In the genomic region with DNA sequence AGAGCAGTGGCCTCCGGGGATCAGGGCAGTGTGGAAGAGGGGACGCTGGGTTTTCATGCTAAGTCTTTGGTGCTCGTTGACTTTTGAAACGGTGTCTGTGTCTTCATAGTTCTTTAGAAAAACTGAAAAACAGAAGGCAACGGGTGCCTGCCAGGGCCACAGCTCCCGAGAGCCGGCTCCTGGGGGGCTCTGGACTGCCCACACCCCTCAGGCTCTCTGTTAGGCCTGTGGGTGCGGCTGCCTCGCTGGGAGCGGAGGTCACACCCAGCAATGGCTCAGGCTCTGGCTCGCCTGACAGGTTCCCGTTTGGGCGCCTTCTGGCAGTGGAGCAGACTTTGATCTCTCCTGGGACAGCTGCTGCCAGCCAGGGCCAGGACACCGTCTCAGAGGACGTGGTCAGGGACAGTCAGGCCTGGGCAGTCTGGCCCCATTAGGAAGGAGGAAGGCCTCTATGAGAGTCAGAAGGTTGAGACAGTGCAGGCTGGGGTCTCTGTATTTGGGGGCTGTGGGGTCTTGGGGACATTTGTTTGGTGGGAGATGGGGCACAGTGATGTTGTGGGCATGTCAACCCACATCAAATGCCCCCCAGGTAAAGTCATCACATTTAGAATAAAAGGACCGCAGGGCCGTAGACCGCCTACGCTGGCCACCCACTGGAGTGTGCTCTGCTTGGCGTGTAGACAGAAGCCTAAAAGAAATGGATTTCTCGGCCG, we compare ENCODE assay signal across 13 cellular contexts. TPM values are rescaled to one million over a fixed set of nuclear protein-coding genes. Genes with fewer than 3 reads are reported as not detected.
DNase-seq lines count a peak whose midpoint lies in the region; ATAC-seq and TF ChIP-seq lines count a peak whose summit lies in the region.
"Had no signal": no experiment of that assay in that cellular context is flagged by ENCODE, and none has a peak within 500 bp of the region (broad histone marks: within the 10 kb centered on the region; RNA-seq: fewer than 3 reads in every experiment).

No MANE protein-coding gene starts in this region.

- peaks cover 36% of the 10 kb centered on the region for H3K4me1 Mint-ChIP-seq in mesothelial cell of epicardium

- no peaks in the 10 kb centered on the region for H3F3A ChIP-seq in PC-3 (ENCODE audit: low read length, unreplicated experiment)

- peak; percentile 76 for ATAC-seq in PC-3
- ATAC-seq: stimulated activated naive B cell treated with anti-CD40 and anti-IgM and Interleukin-4, amounts not matched to agents 10 μg/mL and 1 μg/mL and 100 μg/mL, for 72 hours had no signal

- no peak for TF ChIP-seq CTCF in PC-3 (conservative IDR thresholded peaks at IDR 0.05; ENCODE audit: low read depth, low read length)
- no peak for TF ChIP-seq CTCF in epithelial cell of esophagus (IDR thresholded peaks at IDR 0.05; ENCODE audit: insufficient read depth, low read depth, low read length, missing control alignments)
- no peak for TF ChIP-seq CTCF in mesothelial cell of epicardium (IDR thresholded peaks at IDR 0.05; ENCODE audit: unreplicated experiment)
- TF ChIP-seq CTCF in testis (IDR thresholded peaks at IDR 0.05) = no peak

- H2AFZ ChIP-seq in PC-3 (ENCODE audit: low read length) = no peak overlapping the region

- H3K4me1 ChIP-seq in PC-3 (ENCODE audit: insufficient read depth, low read length) (peaks cover 24% of the 10 kb centered on the region), testis (peaks cover 44% of the 10 kb centered on the region)

- WGBS in testis, 2 donors = 70 to 79% methylated on average over 8 to 22 of the region's 22 CpGs

- H3K36me3 ChIP-seq in PC-3 (ENCODE audit: low read depth, low read length) = no peaks in the 10 kb centered on the region
- H3K36me3 ChIP-seq in testis (ENCODE audit: low read depth, missing control alignments) = no peaks in the 10 kb centered on the region
- H3K36me3 ChIP-seq: neutrophil had no signal

- intact Hi-C loops in PC-3 (cut with micrococcal nuclease) = no loop called here
- intact Hi-C loops in testis (cut with DNase I; ENCODE audit: low total_unique reads) = no loop called here

- no peak overlapping the region for H3K4me3 Mint-ChIP-seq in mesothelial cell of epicardium
- H3K4me3 Mint-ChIP-seq: stimulated activated naive B cell treated with anti-CD40 and anti-IgM and Interleukin-4, amounts not matched to agents 10 μg/mL and 1 μg/mL and 100 μg/mL, for 72 hours had no signal

- no peaks in the 10 kb centered on the region for H3K27me3 Mint-ChIP-seq in mesothelial cell of epicardium (ENCODE audit: low read depth)

- DNase-seq in PC-3 (peak; percentile 64), epithelial cell of esophagus (ENCODE audit: low read depth) (peak; percentile 61), mesothelial cell of epicardium (ENCODE audit: low spot score in 2 of 2, unreplicated experiment in 2 of 2) (no peak), testis (no peak), NCI-H774 (lab: John Stamatoyannopoulos, UW) (no peak), NOMO-1 treated with dmso at 0.1 percent for 144 hours (lab: John Stamatoyannopoulos, UW; ENCODE audit: unreplicated experiment) (no peak), H4 (ENCODE audit: low spot score) (no peak), SW 1271 (lab: John Stamatoyannopoulos, UW) (no peak)
- DNase-seq: NCI-H2029 treated with DMSO at 0.1 percent for 48 hours; stimulated activated CD4-positive, alpha-beta T cell treated with anti-CD3 and anti-CD28 coated beads, Interleukin-2, amount 100 ng/mL, for 24 hours; stimulated activated naive B cell treated with anti-CD40 and anti-IgM and Interleukin-4, amounts not matched to agents 10 μg/mL and 1 μg/mL and 100 μg/mL, for 72 hours; T-helper 9 cell had no signal

- peak overlapping the region; percentile 23; the same call in 1 of the 2 replicates for H3K27ac ChIP-seq in PC-3 (ENCODE audit: low read length)
- peak overlapping the region; percentile 66 to 80 for H3K27ac ChIP-seq in testis
- H3K27ac ChIP-seq: neutrophil had no signal

- BruUV-seq in PC-3 (replicated peaks; lab: Mats Ljungman, UMichigan) = no TSS peak

- POLR2A ChIA-PET in PC-3 (lab: Charles Lee; ENCODE audit: unreplicated experiment) = no interaction called here

- H3K79me2 ChIP-seq in PC-3 (ENCODE audit: low read length) = peaks cover 16% of the 10 kb centered on the region

- TF ChIP-seq POLR2A in testis (IDR thresholded peaks at IDR 0.05) = no peak

- H3K27me3 ChIP-seq in PC-3 (ENCODE audit: low read length) (no peaks in the 10 kb centered on the region), testis (no peaks in the 10 kb centered on the region)

- peak overlapping the region; percentile 22 for H3K4me2 ChIP-seq in PC-3 (ENCODE audit: low read length)

- H3K9ac ChIP-seq in PC-3 (ENCODE audit: low read length) = no peak overlapping the region

- no peaks in the 10 kb centered on the region for H3K9me2 ChIP-seq in PC-3 (replicated peaks; ENCODE audit: low read length)

- peak overlapping the region; percentile 82 for H3K27ac Mint-ChIP-seq in mesothelial cell of epicardium
- H3K27ac Mint-ChIP-seq: stimulated activated naive B cell treated with anti-CD40 and anti-IgM and Interleukin-4, amounts not matched to agents 10 μg/mL and 1 μg/mL and 100 μg/mL, for 72 hours had no signal

- no peaks in the 10 kb centered on the region for H3K9me3 Mint-ChIP-seq in mesothelial cell of epicardium
- H3K9me3 Mint-ChIP-seq: stimulated activated naive B cell treated with anti-CD40 and anti-IgM and Interleukin-4, amounts not matched to agents 10 μg/mL and 1 μg/mL and 100 μg/mL, for 72 hours had no signal

- CTCF ChIA-PET in PC-3 (lab: Charles Lee) = no interaction called here

- no peaks in the 10 kb centered on the region for H3K36me3 Mint-ChIP-seq in mesothelial cell of epicardium
- H3K36me3 Mint-ChIP-seq: stimulated activated naive B cell treated with anti-CD40 and anti-IgM and Interleukin-4, amounts not matched to agents 10 μg/mL and 1 μg/mL and 100 μg/mL, for 72 hours had no signal

- H3K4me3 ChIP-seq in PC-3 (ENCODE audit: low read length) (no peak overlapping the region), epithelial cell of esophagus (ENCODE audit: low read length) (no peak overlapping the region), testis (no peak overlapping the region)

- H4K20me1 ChIP-seq in PC-3 (ENCODE audit: low read length) = no peaks in the 10 kb centered on the region

- H3K9me3 ChIP-seq in PC-3 (ENCODE audit: low read length) (no peaks in the 10 kb centered on the region), testis (no peaks in the 10 kb centered on the region)
- H3K9me3 ChIP-seq: neutrophil had no signal

RNA-seq across cellular contexts. Expression of a gene that starts 5.6 kb away (rescaled TPM):
- total RNA-seq in PC-3 (2014; rRNA removed) = 54.3 and 60.7 TPM in 2 replicates
- 20.1 to 20.3 TPM (median 20.3 TPM) in 3 replicates for total RNA-seq in mesothelial cell of epicardium
- 10 to 100 TPM; 17.1 to 25.7 TPM for total RNA-seq in testis
- 5.7 TPM for polyA plus RNA-seq in testis (ENCODE audit: insufficient read depth, low read depth, low replicate concordance)
- total RNA-seq in H4 (2014; rRNA removed; shearing (Covaris generic)) = 0.58 and 0.97 TPM in 2 replicates

Comparison
In these comparisons a context has a peak if more than half of its experiments do, and no peak if none do; other contexts are left out.
1. DNase-seq: peak in PC-3 (single experiment) and epithelial cell of esophagus (single experiment); none in mesothelial cell of epicardium (0 of 2), testis (single experiment), NCI-H774 (single experiment), NOMO-1 treated with dmso at 0.1 percent for 144 hours (single experiment), H4 (single experiment) and SW 1271 (0 of 2).